9 cellular contexts compared by ENCODE assay signal in the genomic region with DNA sequence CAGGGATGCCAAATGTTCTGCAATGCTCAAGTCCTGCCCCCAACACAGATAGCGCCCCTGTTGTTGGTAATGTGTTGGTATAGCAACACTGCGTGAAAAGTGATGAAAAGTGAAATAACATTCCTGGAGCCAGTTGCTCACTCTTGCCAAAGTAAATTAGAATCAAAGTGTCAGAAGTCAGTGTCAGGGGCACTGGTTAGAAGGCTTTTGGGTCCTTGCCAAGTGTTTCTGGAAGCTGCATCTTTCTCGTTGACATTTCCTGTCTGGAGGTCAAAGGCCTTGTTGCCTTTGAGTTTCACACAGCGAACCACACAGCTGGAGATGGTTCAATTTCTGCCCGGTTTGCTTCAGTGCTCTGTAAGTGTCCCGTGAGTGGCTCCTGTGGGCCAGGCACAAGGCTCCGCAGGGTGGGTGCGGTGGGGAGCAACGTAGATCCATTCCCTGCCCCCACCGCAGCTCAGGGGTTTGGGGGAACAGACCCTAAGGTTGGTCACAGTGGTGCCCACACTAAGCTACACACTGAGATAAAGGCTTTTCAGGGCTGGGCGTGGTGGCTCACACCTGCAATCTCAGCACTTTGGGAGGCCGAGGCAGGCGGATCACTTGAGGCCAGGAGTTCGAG. TPM values are rescaled to one million over a fixed set of nuclear protein-coding genes. Genes with fewer than 3 reads are reported as not detected.
DNase-seq lines count a peak whose midpoint lies in the region; ATAC-seq and TF ChIP-seq lines count a peak whose summit lies in the region.
"Had no signal": no experiment of that assay in that cellular context is flagged by ENCODE, and none has a peak within 500 bp of the region (broad histone marks: within the 10 kb centered on the region; RNA-seq: fewer than 3 reads in every experiment).

No MANE protein-coding gene starts in this region.

- H3K36me3 ChIP-seq in right lobe of liver (no peaks in the 10 kb centered on the region), tibial artery (no peaks in the 10 kb centered on the region)
- H3K36me3 ChIP-seq: ascending aorta had no signal

- peak overlapping the region; percentile 72 to 74 (median 73) for H3K27ac ChIP-seq in right lobe of liver
- H3K27ac ChIP-seq in tibial artery: no peak overlapping the region
- H3K27ac ChIP-seq: ascending aorta, foreskin keratinocyte had no signal

- ATAC-seq in right lobe of liver (peak; percentile 50 to 72 (median 58)), HG03095 (IDR thresholded peaks at IDR 0.05; ENCODE audit: unreplicated experiment) (no peak)
- ATAC-seq: foreskin keratinocyte had no signal

- 15% methylated on average over 13 of the region's 14 CpGs for WGBS in right lobe of liver (ENCODE audit: insufficient coverage, low coverage, low lambda C conversion rate, missing lambda C conversion rate)

- no peak for TF ChIP-seq POLR2A in right lobe of liver (IDR thresholded peaks at IDR 0.05)

- peak in 1 of 4 donors; percentile 11 for TF ChIP-seq CTCF in right lobe of liver (IDR thresholded peaks at IDR 0.05)
- no peak for TF ChIP-seq CTCF in tibial artery (IDR thresholded peaks at IDR 0.05)

- DNase-seq in HT-29 (ENCODE audit: low spot score) (peak; percentile 63), RPMI8226 (peak; percentile 92), right lobe of liver (peak in 1 of 3 donors; percentile 89), tibial artery (no peak), mesenteric fat pad (ENCODE audit: low spot score) (no peak)
- DNase-seq: foreskin keratinocyte; stimulated activated CD4-positive, alpha-beta T cell treated with anti-CD3 and anti-CD28 coated beads, Interleukin-2, amount 100 ng/mL, for 24 hours had no signal

- intact Hi-C loops in right lobe of liver (cut with DNase I) (no loop called here), tibial artery (cut with DNase I; ENCODE audit: low total_unique reads) (no loop called here)

- H3K4me1 ChIP-seq in right lobe of liver (peaks cover 0 to 52% (median 22%) of the 10 kb centered on the region in 4 donors), tibial artery (peaks cover 0 to 30% (median 20%) of the 10 kb centered on the region in 4 donors)

- no peak overlapping the region for H3K4me3 ChIP-seq in right lobe of liver
- H3K4me3 ChIP-seq in tibial artery: no peak overlapping the region
- H3K4me3 ChIP-seq: ascending aorta had no signal

- H3K9me3 ChIP-seq in right lobe of liver: no peaks in the 10 kb centered on the region
- H3K9me3 ChIP-seq in tibial artery: no peaks in the 10 kb centered on the region
- H3K9me3 ChIP-seq: ascending aorta had no signal

- no peaks in the 10 kb centered on the region for H3K27me3 ChIP-seq in right lobe of liver
- H3K27me3 ChIP-seq in tibial artery: peaks cover 0 to 10% of the 10 kb centered on the region in 2 donors
- H3K27me3 ChIP-seq: ascending aorta, foreskin keratinocyte had no signal

RNA-seq across cellular contexts. Expression of gene SLC16A5, which starts 3.6 kb away (rescaled TPM):
- total RNA-seq in HT-29 (2014; rRNA removed; shearing (Covaris generic)): 231 and 264 TPM in 2 replicates
- 1 to 10 TPM; 1.2 to 3.7 (median 1.7) TPM for total RNA-seq in right lobe of liver
- total RNA-seq in mesenteric fat pad: 12.3 TPM

RNA-seq across cellular contexts. Expression of gene ARMC7, which starts 25.6 kb away (rescaled TPM):
- 18.3 and 18.8 TPM in 2 replicates for total RNA-seq in HT-29 (2014; rRNA removed; shearing (Covaris generic))
- total RNA-seq in right lobe of liver (1 to 10 TPM; 4.7 to 6.3 (median 5.3) TPM), mesenteric fat pad (7.9 TPM)

RNA-seq across cellular contexts. Expression of gene KCTD2, which starts 37.1 kb away (rescaled TPM):
- 8.9 and 9.2 TPM in 2 replicates for total RNA-seq in HT-29 (2014; rRNA removed; shearing (Covaris generic))
- total RNA-seq in right lobe of liver: 10 to 100 TPM in 1 of 6 experiments, 1 to 10 TPM in 5; 7.2 to 10.3 (median 8.1) TPM
- 34.7 TPM for total RNA-seq in mesenteric fat pad

RNA-seq across cellular contexts. Expression of gene ATP5PD, which starts 37.4 kb away (rescaled TPM):
- 127 and 169 TPM in 2 replicates for total RNA-seq in HT-29 (2014; rRNA removed; shearing (Covaris generic))
- total RNA-seq in right lobe of liver (100 to 1,000 TPM; 145 to 262 (median 179) TPM), mesenteric fat pad (310 TPM)

RNA-seq across cellular contexts. Expression of gene NT5C, which starts 47.4 kb away (rescaled TPM):
- total RNA-seq in HT-29 (2014; rRNA removed; shearing (Covaris generic)): 206 and 233 TPM in 2 replicates
- total RNA-seq in right lobe of liver (10 to 100 TPM; 10.5 to 35.1 (median 12.6) TPM), mesenteric fat pad (33.5 TPM)

Comparison
In these comparisons a context has a peak if more than half of its experiments do, and no peak if none do; other contexts are left out.
1. DNase-seq: peak in HT-29 (single experiment) and RPMI8226 (single experiment); none in tibial artery (0 of 2) and mesenteric fat pad (single experiment).
2. H3K27ac ChIP-seq: peak in right lobe of liver (3 of 3); none in tibial artery (0 of 2).
3. RNA of gene SLC16A5, which starts 3.6 kb away (total RNA-seq): 231 to 264 TPM in HT-29; 12.3 TPM in mesenteric fat pad (single experiment) and 1.2 to 3.7 TPM in right lobe of liver; every median in the first group is over 10 times any median in the second.